ENCODE assay signal across 7 cellular contexts in genomic region chrX:102650903-102651241, GRCh38. TPM values are rescaled to one million over a fixed set of nuclear protein-coding genes. Genes with fewer than 3 reads are reported as not detected.
DNase-seq lines count a peak whose midpoint lies in the region; ATAC-seq, FAIRE-seq and TF ChIP-seq lines count a peak whose summit lies in the region.

No MANE protein-coding gene starts in this region.

- no peaks in the 10 kb centered on the region for H3K27me3 ChIP-seq in astrocyte (ENCODE audit: insufficient read depth, low read length)
- no peaks in the 10 kb centered on the region for H3K27me3 ChIP-seq in keratinocyte (ENCODE audit: control insufficient read depth, extremely low read depth, insufficient read depth, low read length)
- no peaks in the 10 kb centered on the region for H3K27me3 ChIP-seq in suprapubic skin

- FAIRE-seq in astrocyte (lab: Jason Lieb, UNC) (no peak), keratinocyte (lab: Jason Lieb, UNC) (no peak)

- WGBS in suprapubic skin = 25% methylated on average over 13 of the region's 23 CpGs

- no peak overlapping the region for H3K27ac Mint-ChIP-seq in astrocyte (ENCODE audit: unreplicated experiment)

- no peaks in the 10 kb centered on the region for H3K4me1 Mint-ChIP-seq in astrocyte (ENCODE audit: low read depth, unreplicated experiment)

- no peak for TF ChIP-seq EP300 in suprapubic skin (IDR thresholded peaks at IDR 0.05)

- H3K4me2 ChIP-seq in astrocyte (ENCODE audit: low read length) (peak overlapping the region; percentile 87), keratinocyte (ENCODE audit: control insufficient read depth, extremely low read depth, insufficient read depth, low read depth, low read length) (peak overlapping the region; percentile 66)

- no peak for DNase-seq in astrocyte (ENCODE audit: low read depth)
- DNase-seq in keratinocyte (ENCODE audit: low read depth, low spot score) = no peak
- no peak for DNase-seq in suprapubic skin (ENCODE audit: low spot score in 2 of 2)
- DNase-seq in epidermal melanocyte (ENCODE audit: insufficient read length, low spot score) = no peak
- no peak for DNase-seq in NCI-H82 (lab: John Stamatoyannopoulos, UW)
- no peak for DNase-seq in NOMO-1 (lab: John Stamatoyannopoulos, UW; ENCODE audit: unreplicated experiment in 2 of 2)

- H3K9me3 Mint-ChIP-seq in astrocyte (ENCODE audit: unreplicated experiment) = peaks cover 6% of the 10 kb centered on the region

- no peaks in the 10 kb centered on the region for H3K27me3 Mint-ChIP-seq in astrocyte (ENCODE audit: low read depth, unreplicated experiment)

- dilution Hi-C loops in keratinocyte (cut with MboI; ENCODE audit: extremely low pct_ligation_motif_present, low sequenced_read_pairs) = no loop called here

- H3K36me3 ChIP-seq in astrocyte (ENCODE audit: insufficient read depth, low read length) (no peaks in the 10 kb centered on the region), keratinocyte (ENCODE audit: control insufficient read depth in 2 of 2, extremely low read depth in 1 of 2, insufficient read depth in 2 of 2, low read length in 2 of 2) (no peaks in the 10 kb centered on the region), suprapubic skin (no peaks in the 10 kb centered on the region)

- H3K79me2 ChIP-seq in astrocyte (ENCODE audit: insufficient read depth, low read length) (no peaks in the 10 kb centered on the region), keratinocyte (ENCODE audit: control insufficient read depth, insufficient read depth, low read length) (no peaks in the 10 kb centered on the region)

- H2AFZ ChIP-seq in astrocyte (ENCODE audit: low read depth, low read length) = peak overlapping the region; percentile 47
- H2AFZ ChIP-seq in keratinocyte (ENCODE audit: control insufficient read depth, low read length) = no peak overlapping the region

- H3K9ac ChIP-seq in astrocyte (ENCODE audit: low read length) (peak overlapping the region; percentile 71), keratinocyte (ENCODE audit: control insufficient read depth, extremely low read depth, insufficient read depth, low read length) (no peak overlapping the region)

- H4K20me1 ChIP-seq in astrocyte (ENCODE audit: insufficient read depth, low read length) (no peaks in the 10 kb centered on the region), keratinocyte (ENCODE audit: control insufficient read depth, extremely low read depth, insufficient read depth, low read length) (no peaks in the 10 kb centered on the region)

- TF ChIP-seq CTCF in astrocyte (IDR thresholded peaks at IDR 0.05; ENCODE audit: insufficient read depth, low read depth, low read length) (no peak), keratinocyte (optimal IDR thresholded peaks at IDR 0.05 in 1 of 3, IDR thresholded peaks at IDR 0.05 in 1 of 3, conservative IDR thresholded peaks at IDR 0.05 in 1 of 3; ENCODE audit: extremely low read depth in 1 of 3, insufficient read depth in 2 of 3, low read length in 3 of 3) (no peak), suprapubic skin (IDR thresholded peaks at IDR 0.05) (no peak)

- no peaks in the 10 kb centered on the region for H3K9me1 ChIP-seq in keratinocyte (ENCODE audit: control insufficient read depth, extremely low read depth, insufficient read depth, low read length)

- H3K4me3 Mint-ChIP-seq in astrocyte (ENCODE audit: unreplicated experiment) = no peak overlapping the region

- TF ChIP-seq POLR2A in suprapubic skin (IDR thresholded peaks at IDR 0.05) = no peak

- ATAC-seq in HG02981 (IDR thresholded peaks at IDR 0.05; ENCODE audit: unreplicated experiment) = peak; percentile 20

- H3K36me3 Mint-ChIP-seq in astrocyte (ENCODE audit: low read depth, unreplicated experiment) = no peaks in the 10 kb centered on the region

- H3K27ac ChIP-seq in astrocyte (ENCODE audit: low read depth, low read length) = no peak overlapping the region
- no peak overlapping the region for H3K27ac ChIP-seq in keratinocyte (ENCODE audit: control insufficient read depth, insufficient read depth, low read length)
- no peak overlapping the region for H3K27ac ChIP-seq in suprapubic skin

- H3K4me3 ChIP-seq in astrocyte (ENCODE audit: insufficient read depth, low read depth, low read length) (peak overlapping the region; percentile 50), keratinocyte (ENCODE audit: control insufficient read depth in 2 of 3, extremely low read depth in 1 of 3, insufficient read depth in 2 of 3, low read depth in 1 of 3, low read length in 3 of 3) (peak overlapping the region in 2 of 3 experiments; percentile 25 to 35), suprapubic skin (peak overlapping the region; percentile 63)

- H3K4me1 ChIP-seq in astrocyte (ENCODE audit: insufficient read depth, low read length) (no peaks in the 10 kb centered on the region), keratinocyte (ENCODE audit: control insufficient read depth, extremely low read depth, insufficient read depth, low read length) (no peaks in the 10 kb centered on the region), suprapubic skin (no peaks in the 10 kb centered on the region)

- no peaks in the 10 kb centered on the region for H3K9me3 ChIP-seq in astrocyte (ENCODE audit: insufficient read depth, low read depth, low read length)
- H3K9me3 ChIP-seq in keratinocyte (ENCODE audit: control insufficient read depth, low read depth, low read length) = no peaks in the 10 kb centered on the region
- no peaks in the 10 kb centered on the region for H3K9me3 ChIP-seq in suprapubic skin

RNA-seq across cellular contexts. Expression of gene GPRASP1, which starts 0.4 kb away (rescaled TPM):
- total RNA-seq in astrocyte (2.3 and 2.7 TPM in 2 replicates), suprapubic skin (10 to 100 TPM in 1 of 4 donors, 1 to 10 TPM in 3; 1.1 to 11.2 (median 3.3) TPM)
- 0.22 to 0.34 TPM (median 0.26 TPM) in 3 replicates for polyA plus RNA-seq in keratinocyte
- 0.21 TPM for polyA plus RNA-seq in keratinocyte (2011; ENCODE audit: low read depth)
- polyA plus RNA-seq in keratinocyte (2011; cell fraction: cytosol; rRNA removed) = 0.05 and 0.06 TPM in 2 replicates
- 1.5 and 1.6 TPM in 2 replicates for polyA plus RNA-seq in keratinocyte (2011; cell fraction: nucleus; rRNA removed)
- 0.15 and 0.32 TPM in 2 replicates for polyA plus RNA-seq in keratinocyte (2012; ENCODE audit: low replicate concordance)
- 0.07 to 0.70 TPM (median 0.49 TPM) in 3 replicates for polyA minus RNA-seq in keratinocyte
- not detected for polyA minus RNA-seq in keratinocyte (2011; cell fraction: cytosol; rRNA and poly(A)+ RNA removed)
- 0.84 and 3.4 TPM in 2 replicates for polyA minus RNA-seq in keratinocyte (2011; cell fraction: nucleus; rRNA and poly(A)+ RNA removed)

RNA-seq across cellular contexts. Expression of gene ARMCX5, which starts 51.6 kb away (rescaled TPM):
- total RNA-seq in astrocyte (8.1 and 9.6 TPM in 2 replicates), suprapubic skin (10 to 100 TPM; 18.0 to 26.5 (median 22.1) TPM)
- 11.6 to 13.5 TPM (median 11.7 TPM) in 3 replicates for polyA plus RNA-seq in keratinocyte
- polyA plus RNA-seq in keratinocyte (2011; ENCODE audit: low read depth) = 7.5 TPM
- polyA plus RNA-seq in keratinocyte (2011; cell fraction: cytosol; rRNA removed) = 8.0 and 12.6 TPM in 2 replicates
- polyA plus RNA-seq in keratinocyte (2011; cell fraction: nucleus; rRNA removed) = 16.3 and 17.6 TPM in 2 replicates
- 6.3 and 9.1 TPM in 2 replicates for polyA plus RNA-seq in keratinocyte (2012; ENCODE audit: low replicate concordance)
- 11.9 to 22.1 TPM (median 18.5 TPM) in 3 replicates for polyA minus RNA-seq in keratinocyte
- polyA minus RNA-seq in keratinocyte (2011; cell fraction: cytosol; rRNA and poly(A)+ RNA removed) = 7.5 TPM
- polyA minus RNA-seq in keratinocyte (2011; cell fraction: nucleus; rRNA and poly(A)+ RNA removed) = 9.5 and 13.3 TPM in 2 replicates
